27 cellular contexts compared by ENCODE assay signal in genomic region chr11:77800445-77800844, GRCh38. TPM values are rescaled to one million over a fixed set of nuclear protein-coding genes. Genes with fewer than 3 reads are reported as not detected.
A peak's percentile ranks its signal among the peaks of the same experiment; 100 is the strongest.
DNase-seq lines count a peak whose midpoint lies in the region; ATAC-seq, FAIRE-seq and TF ChIP-seq lines count a peak whose summit lies in the region.
"Had no signal": no experiment of that assay in that cellular context is flagged by ENCODE, and none has a peak within 500 bp of the region (broad histone marks: within the 10 kb centered on the region; RNA-seq: fewer than 3 reads in every experiment).

No MANE protein-coding gene starts in this region.

- H3K9ac ChIP-seq in KMS-11 (no peak overlapping the region), H1 (replicated peaks in 1 of 4; ENCODE audit: extremely low read depth in 1 of 4, low read depth in 3 of 4, low read length in 3 of 4) (no peak overlapping the region), mesendoderm (ENCODE audit: low read length) (no peak overlapping the region)
- H3K9ac ChIP-seq: BLaER1 had no signal

- H3K4ac ChIP-seq in H1 (replicated peaks; ENCODE audit: insufficient read length, low read depth, low read length) (no peak overlapping the region), mesendoderm (ENCODE audit: low read depth, low read length) (no peak overlapping the region)

- no peaks in the 10 kb centered on the region for H3K27me3 Mint-ChIP-seq in stimulated activated naive B cell treated with anti-CD40 and anti-IgM and Interleukin-4, amounts not matched to agents 10 μg/mL and 1 μg/mL and 100 μg/mL, for 72 hours
- H3K27me3 Mint-ChIP-seq: activated naive CD8-positive, alpha-beta T cell treated with anti-CD3 and anti-CD28 coated beads, Interleukin-2, amount 10 ng/mL, durations not matched to agents 7 days and 5 days; naive thymus-derived CD4-positive, alpha-beta T cell had no signal

- H3K79me2 ChIP-seq in KMS-11 (ENCODE audit: insufficient read depth, low read depth) (peaks cover 94% of the 10 kb centered on the region), H1 (ENCODE audit: control insufficient read depth in 1 of 2, insufficient read depth in 2 of 2, low read length in 2 of 2) (peaks cover 13 to 100% of the 10 kb centered on the region in 2 experiments), mesendoderm (ENCODE audit: control insufficient read depth, insufficient read depth, low read length) (peaks cover 70% of the 10 kb centered on the region)

- POLR2A ChIA-PET in H1 (lab: Charles Lee; ENCODE audit: partially characterized antibody) = interaction anchor here (2.2 kb wide), 1 partner anchor 19 kb away, joined by 11 read pairs; no protein-coding TSS in a partner anchor

- CTCF ChIA-PET in H1 (lab: Charles Lee; ENCODE audit: partially characterized antibody) = interaction anchor here (1.5 to 2.0 kb wide), 4 partner anchors 10 to 181 kb away, joined by 3 to 9 read pairs (median 4); no protein-coding TSS in a partner anchor

- no peak overlapping the region for H2BK5ac ChIP-seq in H1 (ENCODE audit: low read depth, low read length)
- no peak overlapping the region for H2BK5ac ChIP-seq in mesendoderm (ENCODE audit: low read length)

- H3K23ac ChIP-seq in H1 (ENCODE audit: insufficient read length) (no peak overlapping the region), mesendoderm (ENCODE audit: low read length) (no peak overlapping the region)

- no peak overlapping the region for H4K91ac ChIP-seq in H1 (replicated peaks; ENCODE audit: insufficient read length, low read length)

- H3K4me3 ChIP-seq in KMS-11 (IDR thresholded peaks at IDR 0.05; ENCODE audit: insufficient read depth, low read depth, low read length) (no peak overlapping the region), H1 (ENCODE audit: extremely low read depth in 1 of 4, insufficient read depth in 2 of 4, low read depth in 3 of 4, low read length in 4 of 4) (no peak overlapping the region), mesendoderm (ENCODE audit: low read length) (no peak overlapping the region)
- H3K4me3 ChIP-seq: BLaER1, gastroesophageal sphincter, left lung, PC-9, tibial nerve had no signal

- H3K79me1 ChIP-seq in H1 (ENCODE audit: low read depth, low read length) (peaks cover 9% of the 10 kb centered on the region), mesendoderm (ENCODE audit: low read length) (peaks cover 10% of the 10 kb centered on the region)

- TF ChIP-seq EP300 in H1 (IDR thresholded peaks at IDR 0.05; ENCODE audit: borderline replicate concordance in 1 of 2, low read depth in 2 of 2, low read length in 2 of 2) = no peak

- H3K27me3 ChIP-seq in KMS-11 (ENCODE audit: insufficient read depth, low read depth) = no peaks in the 10 kb centered on the region
- no peaks in the 10 kb centered on the region for H3K27me3 ChIP-seq in H1 (replicated peaks in 1 of 4; ENCODE audit: control insufficient read depth in 3 of 4, extremely low read depth in 1 of 4, insufficient read depth in 3 of 4, low read length in 3 of 4)
- H3K27me3 ChIP-seq in mesendoderm (ENCODE audit: insufficient read depth, low read length, poor library complexity) = no peaks in the 10 kb centered on the region
- H3K27me3 ChIP-seq: BLaER1, gastroesophageal sphincter, left lung, tibial nerve had no signal

- H3K56ac ChIP-seq in H1 (replicated peaks; ENCODE audit: insufficient read length, low read depth, low read length) (no peak overlapping the region), mesendoderm (ENCODE audit: low read length) (no peak overlapping the region)

- H2BK20ac ChIP-seq in H1 (ENCODE audit: low read length) = no peak overlapping the region

- ATAC-seq in Right ventricle myocardium superior (ENCODE audit: poor library complexity) = peak; percentile 34
- ATAC-seq in Right ventricle myocardium inferior = no peak
- peak in 1 of 2 donors; percentile 19 for ATAC-seq in stimulated activated naive B cell treated with anti-CD40 and anti-IgM and Interleukin-4, amounts not matched to agents 10 μg/mL and 1 μg/mL and 100 μg/mL, for 72 hours (replicated peaks)
- ATAC-seq in HG03108 (IDR thresholded peaks at IDR 0.05; ENCODE audit: unreplicated experiment) = no peak
- ATAC-seq: gastroesophageal sphincter; left lung; naive thymus-derived CD4-positive, alpha-beta T cell had no signal

- H2AFZ ChIP-seq in KMS-11 (ENCODE audit: low read depth) (no peak overlapping the region), H1 (ENCODE audit: low read length) (no peak overlapping the region)
- H2AFZ ChIP-seq: PC-9 had no signal

- TF ChIP-seq RAD21 in H1 (IDR thresholded peaks at IDR 0.05 in 1 of 2, conservative IDR thresholded peaks at IDR 0.05 in 1 of 2; ENCODE audit: low read depth in 2 of 2, low read length in 2 of 2) = no peak

- H4K20me1 ChIP-seq in KMS-11 (ENCODE audit: insufficient read depth) (peaks cover 10% of the 10 kb centered on the region), H1 (replicated peaks in 1 of 2; ENCODE audit: control insufficient read depth in 1 of 2, insufficient read depth in 2 of 2, low read length in 2 of 2) (peaks cover 10 to 11% of the 10 kb centered on the region in 2 experiments)

- 0 out of 2 replicates have a peak overlapping the region, but pooled peaks have one; percentile 11 for H3K27ac ChIP-seq in KMS-11
- peak overlapping the region; percentile 63; the same call in 1 of the 2 replicates for H3K27ac ChIP-seq in H1 (ENCODE audit: low read depth, low read length)
- no peak overlapping the region for H3K27ac ChIP-seq in mesendoderm (ENCODE audit: low read depth, low read length)
- H3K27ac ChIP-seq: BLaER1, left lung, PC-9, tibial nerve had no signal

- H3K36me3 ChIP-seq in KMS-11 (ENCODE audit: insufficient read depth) (no peaks in the 10 kb centered on the region), H1 (ENCODE audit: control insufficient read depth in 2 of 4, insufficient read depth in 4 of 4, low read length in 3 of 4) (no peaks in the 10 kb centered on the region), mesendoderm (ENCODE audit: control insufficient read depth, insufficient read depth, low read length) (no peaks in the 10 kb centered on the region)
- H3K36me3 ChIP-seq: left lung, tibial nerve had no signal

- DNase-seq in Right ventricle myocardium superior (no peak), Right ventricle myocardium inferior (ENCODE audit: missing footprints) (no peak), H1 (ENCODE audit: low read depth in 1 of 2, low spot score in 2 of 2) (no peak), mesendoderm (no peak)
- DNase-seq in stimulated activated naive B cell treated with anti-CD40 and anti-IgM and Interleukin-4, amounts not matched to agents 10 μg/mL and 1 μg/mL and 100 μg/mL, for 72 hours = no peak
- DNase-seq: activated CD4-positive, alpha-beta T cell treated with anti-CD3 and anti-CD28 coated beads, Interleukin-2, amount 50 U/mL, for 1 hour; activated CD8-positive, alpha-beta memory T cell treated with anti-CD3 and anti-CD28 coated beads, Interleukin-2, amount 50 U/mL, for 4 hours; activated naive CD8-positive, alpha-beta T cell treated with anti-CD3 and anti-CD28 coated beads, Interleukin-2, amount 10 ng/mL, durations not matched to agents 7 days and 5 days; caudate nucleus; DMS79; GDM1; hippocampal formation; Karpas-422; left lung; naive thymus-derived CD4-positive, alpha-beta T cell; NCI-H187; NCI-H2171 treated with DMSO at 0.1 percent for 48 hours; NCI-H510A treated with DMSO at 0.1 percent for 48 hours; NK-92 treated with Interleukin-12 subunit alpha and Interleukin-12 subunit beta, amount 100 ng/mL, for 24 hours; PC-9 had no signal

- no peak for FAIRE-seq in H1 (lab: Jason Lieb, UNC)
- FAIRE-seq: astrocyte had no signal

- H3K18ac ChIP-seq in H1 (ENCODE audit: extremely low read depth, low read length) (no peak overlapping the region), mesendoderm (ENCODE audit: low read length) (no peak overlapping the region)

- H2BK120ac ChIP-seq in H1 (replicated peaks; ENCODE audit: low read depth, low read length) (no peak overlapping the region), mesendoderm (ENCODE audit: low read depth, low read length) (no peak overlapping the region)

- H2BK15ac ChIP-seq in H1 (ENCODE audit: low read length) (no peak overlapping the region), mesendoderm (replicated peaks; ENCODE audit: low read depth) (no peak overlapping the region)

- no peak overlapping the region for H2BK12ac ChIP-seq in H1 (ENCODE audit: low read depth, low read length)

- H2AK5ac ChIP-seq in H1 (ENCODE audit: low read depth, low read length) (peak overlapping the region; percentile 45; the same call in 1 of the 2 replicates), mesendoderm (ENCODE audit: low read length) (no peak overlapping the region)

- peaks cover 7% of the 10 kb centered on the region for H3K4me1 ChIP-seq in KMS-11 (ENCODE audit: low read depth, poor library complexity, severe bottlenecking)
- H3K4me1 ChIP-seq in H1 (replicated peaks in 1 of 4; ENCODE audit: control insufficient read depth in 3 of 4, insufficient read depth in 4 of 4, low read length in 3 of 4) = 0 out of 7 replicates have a peak, but pooled peaks cover 0 to 2% (median 0%) of the 10 kb centered on the region in 4 experiments
- no peaks in the 10 kb centered on the region for H3K4me1 ChIP-seq in mesendoderm (ENCODE audit: control insufficient read depth, low read depth, low read length)
- H3K4me1 ChIP-seq: BLaER1 had no signal

- H3K36me3 Mint-ChIP-seq in stimulated activated naive B cell treated with anti-CD40 and anti-IgM and Interleukin-4, amounts not matched to agents 10 μg/mL and 1 μg/mL and 100 μg/mL, for 72 hours = peaks cover 11 to 20% of the 10 kb centered on the region in 2 donors

- H4K8ac ChIP-seq in H1 (ENCODE audit: extremely low read depth, insufficient read depth, low read length) = no peak overlapping the region
- no peak overlapping the region for H4K8ac ChIP-seq in mesendoderm (ENCODE audit: low read depth, low read length)

- H3K14ac ChIP-seq in H1 (ENCODE audit: insufficient read length) = no peak overlapping the region

- H3K9me3 ChIP-seq in H1 (ENCODE audit: insufficient read depth in 2 of 2, low read depth in 1 of 2, low read length in 1 of 2) = no peaks in the 10 kb centered on the region
- H3K9me3 ChIP-seq: gastroesophageal sphincter, left lung, tibial nerve had no signal

- H3K4me3 Mint-ChIP-seq in stimulated activated naive B cell treated with anti-CD40 and anti-IgM and Interleukin-4, amounts not matched to agents 10 μg/mL and 1 μg/mL and 100 μg/mL, for 72 hours = no peak overlapping the region
- H3K4me3 Mint-ChIP-seq: activated naive CD8-positive, alpha-beta T cell treated with anti-CD3 and anti-CD28 coated beads, Interleukin-2, amount 10 ng/mL, durations not matched to agents 7 days and 5 days had no signal

- H3K23me2 ChIP-seq in H1 (ENCODE audit: low read depth, low read length) = no peaks in the 10 kb centered on the region

- TF ChIP-seq CTCF in KMS-11 (conservative IDR thresholded peaks at IDR 0.05; ENCODE audit: low read depth, low read length) (no peak), H1 (IDR thresholded peaks at IDR 0.05; ENCODE audit: control extremely low read depth in 1 of 3, insufficient read depth in 1 of 3, low read depth in 1 of 3, low read length in 3 of 3) (no peak)

- H3K9me3 Mint-ChIP-seq in stimulated activated naive B cell treated with anti-CD40 and anti-IgM and Interleukin-4, amounts not matched to agents 10 μg/mL and 1 μg/mL and 100 μg/mL, for 72 hours = peaks cover 0 to 3% of the 10 kb centered on the region in 2 donors
- H3K9me3 Mint-ChIP-seq: activated naive CD8-positive, alpha-beta T cell treated with anti-CD3 and anti-CD28 coated beads, Interleukin-2, amount 10 ng/mL, durations not matched to agents 7 days and 5 days; activated T-helper 2 cell treated with anti-CD3 and anti-CD28 coated beads, Interferon-gamma antibody, Interleukin-2, Interleukin-4, amounts not matched to agents 10 μg/mL and 5 μg/mL and 100 μg/mL, durations not matched to agents 14 hours and 24 hours and 36 hours had no signal

- H4K5ac ChIP-seq in H1 (ENCODE audit: insufficient read length, low read depth, low read length) (no peak overlapping the region), mesendoderm (ENCODE audit: low read length) (no peak overlapping the region)

- peaks cover 33 to 61% of the 10 kb centered on the region in 2 donors for H3K4me1 Mint-ChIP-seq in stimulated activated naive B cell treated with anti-CD40 and anti-IgM and Interleukin-4, amounts not matched to agents 10 μg/mL and 1 μg/mL and 100 μg/mL, for 72 hours

- peak overlapping the region; percentile 37 for H3K27ac Mint-ChIP-seq in stimulated activated naive B cell treated with anti-CD40 and anti-IgM and Interleukin-4, amounts not matched to agents 10 μg/mL and 1 μg/mL and 100 μg/mL, for 72 hours
- H3K27ac Mint-ChIP-seq: activated naive CD8-positive, alpha-beta T cell treated with anti-CD3 and anti-CD28 coated beads, Interleukin-2, amount 10 ng/mL, durations not matched to agents 7 days and 5 days had no signal

- intact Hi-C loops in Right ventricle myocardium superior (cut with DNase I) = no loop called here
- intact Hi-C loops in Right ventricle myocardium inferior (cut with DNase I) = no loop called here

- no peak for TF ChIP-seq POLR2A in H1 (IDR thresholded peaks at IDR 0.05; ENCODE audit: control extremely low read depth in 1 of 2, low read depth in 2 of 2, low read length in 2 of 2)

- H3K4me2 ChIP-seq in KMS-11 = no peak overlapping the region
- H3K4me2 ChIP-seq in H1 (ENCODE audit: insufficient read depth in 1 of 2, low read depth in 2 of 2, low read length in 2 of 2) = no peak overlapping the region
- H3K4me2 ChIP-seq in mesendoderm (ENCODE audit: low read length) = no peak overlapping the region
- H3K4me2 ChIP-seq: BLaER1, PC-9 had no signal

RNA-seq across cellular contexts. Expression of gene RSF1, which starts 20.1 kb away (rescaled TPM):
- total RNA-seq in Right ventricle myocardium superior = 37.7 TPM
- 34.8 TPM for total RNA-seq in Right ventricle myocardium inferior
- 79.3 and 87.9 TPM in 2 replicates for total RNA-seq in H1 (2021; fragmentation: NEBNext Ultra II Directional; extraction: Animal tissue kit (Norgen Biotek cat#: 25700))
- 16.7 and 17.8 TPM in 2 replicates for polyA plus RNA-seq in H1 (2011; rRNA removed)
- polyA plus RNA-seq in H1 (2011; cell fraction: cytosol; rRNA removed) = 34.3 TPM
- polyA plus RNA-seq in H1 (2011; cell fraction: nucleus; rRNA removed) = 15.5 TPM
- polyA plus RNA-seq in H1 (2012, experiment 1 of 2) = 55.5 to 73.7 TPM (median 55.6 TPM) in 4 replicates
- 2.3 TPM for polyA plus RNA-seq in H1 (2012, experiment 2 of 2)
- polyA plus RNA-seq in H1 (2013, experiment 1 of 2) = 90.3 TPM
- polyA plus RNA-seq in H1 (2013, experiment 2 of 2) = 87.7 TPM
- polyA minus RNA-seq in H1 (2011; rRNA and poly(A)+ RNA removed) = 36.1 and 44.6 TPM in 2 replicates
- 31.1 TPM for polyA minus RNA-seq in H1 (2011; cell fraction: cytosol; rRNA and poly(A)+ RNA removed)
- 48.7 TPM for polyA minus RNA-seq in H1 (2011; cell fraction: nucleus; rRNA and poly(A)+ RNA removed)
- 59.1 TPM for polyA plus RNA-seq in mesendoderm (2013, experiment 1 of 2)
- 59.0 TPM for polyA plus RNA-seq in mesendoderm (2013, experiment 2 of 2)

RNA-seq across cellular contexts. Expression of gene AAMDC, which starts 20.5 kb away (rescaled TPM):
- total RNA-seq in Right ventricle myocardium superior = 127 TPM
- 139 TPM for total RNA-seq in Right ventricle myocardium inferior
- total RNA-seq in H1 (2021; fragmentation: NEBNext Ultra II Directional; extraction: Animal tissue kit (Norgen Biotek cat#: 25700)) = 19.5 and 20.9 TPM in 2 replicates
- 14.3 and 17.2 TPM in 2 replicates for polyA plus RNA-seq in H1 (2011; rRNA removed)
- polyA plus RNA-seq in H1 (2011; cell fraction: cytosol; rRNA removed) = 33.0 TPM
- polyA plus RNA-seq in H1 (2011; cell fraction: nucleus; rRNA removed) = 5.2 TPM
- 51.3 to 68.4 TPM (median 60.2 TPM) in 4 replicates for polyA plus RNA-seq in H1 (2012, experiment 1 of 2)
- polyA plus RNA-seq in H1 (2012, experiment 2 of 2) = 30.8 TPM
- polyA plus RNA-seq in H1 (2013, experiment 1 of 2) = 29.7 TPM
- polyA plus RNA-seq in H1 (2013, experiment 2 of 2) = 31.4 TPM
- polyA minus RNA-seq in H1 (2011; rRNA and poly(A)+ RNA removed) = 3.9 and 4.5 TPM in 2 replicates
- polyA minus RNA-seq in H1 (2011; cell fraction: cytosol; rRNA and poly(A)+ RNA removed) = 5.3 TPM
- not detected for polyA minus RNA-seq in H1 (2011; cell fraction: nucleus; rRNA and poly(A)+ RNA removed)
- 23.9 TPM for polyA plus RNA-seq in mesendoderm (2013, experiment 1 of 2)
- polyA plus RNA-seq in mesendoderm (2013, experiment 2 of 2) = 22.1 TPM
